In the genomic region with DNA sequence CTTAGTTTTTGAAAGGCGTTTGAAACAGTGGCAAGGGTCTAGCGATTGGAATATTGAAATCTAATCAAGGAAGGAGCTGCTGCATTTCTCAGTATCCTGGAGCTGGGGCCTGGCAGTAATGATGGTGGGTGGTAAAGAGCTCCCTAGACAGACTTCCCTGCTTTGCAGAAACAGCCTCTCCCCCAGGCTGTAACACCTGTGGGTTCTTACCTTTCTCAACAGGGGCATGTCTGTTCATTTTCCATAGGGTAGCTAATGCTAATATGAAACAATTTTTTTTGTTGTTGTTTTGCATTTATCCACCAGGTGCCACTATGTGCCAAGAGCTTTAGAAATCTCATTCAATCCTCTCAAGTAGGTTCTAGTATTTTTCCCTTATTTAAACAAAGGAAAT, we compare ENCODE assay signal across 8 cellular contexts.
DNase-seq lines count a peak whose midpoint lies in the region; ATAC-seq, FAIRE-seq and TF ChIP-seq lines count a peak whose summit lies in the region.

No MANE protein-coding gene starts in this region.

- DNase-seq in D721Med (ENCODE audit: insufficient read length, low spot score), result no peak
- no peak for DNase-seq in left colon
- no peak for DNase-seq in NCI-H2029 (lab: John Stamatoyannopoulos, UW)
- no peak for DNase-seq in T1000 (lab: John Stamatoyannopoulos, UW)
- no peak for DNase-seq in GM20000 (ENCODE audit: low spot score)

- peak; percentile 25 for TF ChIP-seq CTCF in D721Med (IDR thresholded peaks at IDR 0.05; ENCODE audit: insufficient read depth, missing control alignments)
- no peak for TF ChIP-seq CTCF in GM20000 (IDR thresholded peaks at IDR 0.05; ENCODE audit: extremely low read depth, missing control alignments)

- intact Hi-C loops in left colon (cut with DNase I, micrococcal nuclease), result no loop called here

- no peak for FAIRE-seq in D721Med (lab: Jason Lieb, UNC)

- ATAC-seq in GM19328 (IDR thresholded peaks at IDR 0.05; ENCODE audit: unreplicated experiment), result peak; percentile 69
- ATAC-seq in HG03159 (IDR thresholded peaks at IDR 0.05; ENCODE audit: unreplicated experiment), result peak; percentile 70
- ATAC-seq in SK-N-SH treated with all-trans-retinoic acid at 6 μM for 48 hours, result peak; percentile 86
- ATAC-seq in left colon, result peak; percentile 26

TF ChIP-seq in SK-N-SH treated with all-trans-retinoic acid at 6 μM for 48 hours, 23 proteins besides CTCF, POLR2A, EP300 and RAD21:
- TF ChIP-seq SNAI2 (CRISPR knock-in tag; IDR thresholded peaks at IDR 0.05), result no peak
- no peak for TF ChIP-seq TCF4 (CRISPR knock-in tag; IDR thresholded peaks at IDR 0.05; ENCODE audit: borderline replicate concordance)
- no peak for TF ChIP-seq ZNF8 (CRISPR knock-in tag; IDR thresholded peaks at IDR 0.05)
- TF ChIP-seq BACH2 (CRISPR knock-in tag; IDR thresholded peaks at IDR 0.05; ENCODE audit: borderline replicate concordance), result no peak
- no peak for TF ChIP-seq TSHZ2 (CRISPR knock-in tag; IDR thresholded peaks at IDR 0.05)
- no peak for TF ChIP-seq ARNTL (CRISPR knock-in tag; IDR thresholded peaks at IDR 0.05; ENCODE audit: borderline replicate concordance, low read depth)
- TF ChIP-seq, protein P1, sequence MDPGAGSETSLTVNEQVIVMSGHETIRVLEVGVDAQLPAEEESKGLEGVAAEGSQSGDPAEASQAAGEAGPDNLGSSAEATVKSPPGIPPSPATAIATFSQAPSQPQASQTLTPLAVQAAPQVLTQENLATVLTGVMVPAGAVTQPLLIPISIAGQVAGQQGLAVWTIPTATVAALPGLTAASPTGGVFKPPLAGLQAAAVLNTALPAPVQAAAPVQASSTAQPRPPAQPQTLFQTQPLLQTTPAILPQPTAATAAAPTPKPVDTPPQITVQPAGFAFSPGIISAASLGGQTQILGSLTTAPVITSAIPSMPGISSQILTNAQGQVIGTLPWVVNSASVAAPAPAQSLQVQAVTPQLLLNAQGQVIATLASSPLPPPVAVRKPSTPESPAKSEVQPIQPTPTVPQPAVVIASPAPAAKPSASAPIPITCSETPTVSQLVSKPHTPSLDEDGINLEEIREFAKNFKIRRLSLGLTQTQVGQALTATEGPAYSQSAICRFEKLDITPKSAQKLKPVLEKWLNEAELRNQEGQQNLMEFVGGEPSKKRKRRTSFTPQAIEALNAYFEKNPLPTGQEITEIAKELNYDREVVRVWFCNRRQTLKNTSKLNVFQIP (CRISPR knock-in tag; IDR thresholded peaks at IDR 0.05; ENCODE audit: borderline replicate concordance, low read depth), result no peak
- TF ChIP-seq CSDC2 (CRISPR knock-in tag; IDR thresholded peaks at IDR 0.05), result no peak
- no peak for TF ChIP-seq RARB (CRISPR knock-in tag; IDR thresholded peaks at IDR 0.05)
- no peak for TF ChIP-seq ESRRG (CRISPR knock-in tag; IDR thresholded peaks at IDR 0.05)
- TF ChIP-seq ZNF565 (CRISPR knock-in tag; conservative IDR thresholded peaks at IDR 0.05; ENCODE audit: low read depth), result no peak
- no peak for TF ChIP-seq OSR1 (CRISPR knock-in tag; IDR thresholded peaks at IDR 0.05)
- TF ChIP-seq ZC3H10 (CRISPR knock-in tag; IDR thresholded peaks at IDR 0.05), result no peak
- no peak for TF ChIP-seq PATZ1 (CRISPR knock-in tag; IDR thresholded peaks at IDR 0.05; ENCODE audit: borderline replicate concordance)
- no peak for TF ChIP-seq CSRNP3 (CRISPR knock-in tag; IDR thresholded peaks at IDR 0.05)
- no peak for TF ChIP-seq ISL1 (CRISPR knock-in tag; IDR thresholded peaks at IDR 0.05)
- no peak for TF ChIP-seq ZFP3 (CRISPR knock-in tag; IDR thresholded peaks at IDR 0.05)
- TF ChIP-seq ZNF70 (CRISPR knock-in tag; IDR thresholded peaks at IDR 0.05), result no peak
- no peak for TF ChIP-seq TOX (CRISPR knock-in tag; IDR thresholded peaks at IDR 0.05; ENCODE audit: borderline replicate concordance)
- no peak for TF ChIP-seq ZFP30 (CRISPR knock-in tag; IDR thresholded peaks at IDR 0.05)

Comparison
In these comparisons a context has a peak if more than half of its experiments do, and no peak if none do; other contexts are left out.
1. ATAC-seq: peak in every context shown above with its lines; median percentile 86 in SK-N-SH treated with all-trans-retinoic acid at 6 μM for 48 hours; 70 in HG03159; 69 in GM19328; 26 in left colon.